In genomic region chr7:234712-235553, GRCh38 we compare ENCODE assay signal across 11 cellular contexts. TPM values are rescaled to one million over a fixed set of nuclear protein-coding genes. Genes with fewer than 3 reads are reported as not detected.
DNase-seq lines count a peak whose midpoint lies in the region; ATAC-seq and TF ChIP-seq lines count a peak whose summit lies in the region.
"Had no signal": no experiment of that assay in that cellular context is flagged by ENCODE, and none has a peak within 500 bp of the region (broad histone marks: within the 10 kb centered on the region; RNA-seq: fewer than 3 reads in every experiment).

No MANE protein-coding gene starts in this region.

- no peak for TF ChIP-seq CTCF in dorsolateral prefrontal cortex (IDR thresholded peaks at IDR 0.05 in 54 of 56, conservative IDR thresholded peaks at IDR 0.05 in 2 of 56; ENCODE audit: low read depth in 1 of 56, partially characterized antibody in 56 of 56)
- no peak for TF ChIP-seq CTCF in lower lobe of right lung (IDR thresholded peaks at IDR 0.05)

- POLR2A ChIA-PET in T-cell (lab: Charles Lee) = no interaction called here

- H3K4me1 ChIP-seq in lower lobe of right lung = peaks cover 40% of the 10 kb centered on the region
- no peaks in the 10 kb centered on the region for H3K4me1 ChIP-seq in effector memory CD4-positive, alpha-beta T cell (ENCODE audit: control insufficient read depth, insufficient read depth, low read length, poor library complexity, severe bottlenecking)

- no peaks in the 10 kb centered on the region for H3K9me3 ChIP-seq in lower lobe of right lung
- H3K9me3 ChIP-seq in effector memory CD4-positive, alpha-beta T cell (ENCODE audit: control insufficient read depth, low read length) = no peaks in the 10 kb centered on the region

- DNase-seq in HuH-7 (ENCODE audit: low spot score) = peak; percentile 71
- DNase-seq in dorsolateral prefrontal cortex = peak in 1 of 10 donors; percentile 44
- peak; percentile 78 for DNase-seq in lower lobe of right lung
- no peak for DNase-seq in effector memory CD4-positive, alpha-beta T cell
- DNase-seq in T-cell = no peak
- no peak for DNase-seq in effector CD4-positive, alpha-beta T cell
- DNase-seq: MV-4-11 had no signal

- H3K4me3 ChIP-seq in dorsolateral prefrontal cortex (peak overlapping the region in 4 of 59 donors; percentile 3 to 23 (median 8)), lower lobe of right lung (peak overlapping the region; percentile 43)
- H3K4me3 ChIP-seq in effector memory CD4-positive, alpha-beta T cell (ENCODE audit: insufficient read depth, low read depth, low read length, poor library complexity, severe bottlenecking) = no peak overlapping the region

- no peaks in the 10 kb centered on the region for H3K9me3 Mint-ChIP-seq in T-cell
- H3K9me3 Mint-ChIP-seq: nephron had no signal

- CTCF ChIA-PET in T-cell (lab: Charles Lee) = no interaction called here

- no peak overlapping the region for H3K4me3 Mint-ChIP-seq in T-cell

- H3K4me1 Mint-ChIP-seq in T-cell = no peaks in the 10 kb centered on the region

- H3K36me3 ChIP-seq in lower lobe of right lung = no peaks in the 10 kb centered on the region
- no peaks in the 10 kb centered on the region for H3K36me3 ChIP-seq in effector memory CD4-positive, alpha-beta T cell (ENCODE audit: control insufficient read depth, insufficient read depth, low read length)

- H3K27me3 Mint-ChIP-seq in T-cell = peaks cover 0 to 7% of the 10 kb centered on the region in 2 donors

- intact Hi-C loops in dorsolateral prefrontal cortex (cut with DNase I) (no loop called here), lower lobe of right lung (cut with DNase I) (no loop called here)

- no peaks in the 10 kb centered on the region for H3K36me3 Mint-ChIP-seq in T-cell

- H3K27me3 ChIP-seq in dorsolateral prefrontal cortex (no peaks in the 10 kb centered on the region), lower lobe of right lung (ENCODE audit: low read depth) (no peaks in the 10 kb centered on the region)
- no peaks in the 10 kb centered on the region for H3K27me3 ChIP-seq in effector memory CD4-positive, alpha-beta T cell (replicated peaks; ENCODE audit: control insufficient read depth, insufficient read depth, low read length, poor library complexity, severe bottlenecking)

- no peak overlapping the region for H3K27ac Mint-ChIP-seq in T-cell

- ATAC-seq in lower lobe of right lung (peak; percentile 85 to 87), HG03521 (IDR thresholded peaks at IDR 0.05; ENCODE audit: unreplicated experiment) (no peak), T-cell (replicated peaks in 1 of 4) (no peak)

- peak overlapping the region in 52 of 59 donors; percentile 7 to 89 (median 72) for H3K27ac ChIP-seq in dorsolateral prefrontal cortex
- peak overlapping the region; percentile 87 for H3K27ac ChIP-seq in lower lobe of right lung
- H3K27ac ChIP-seq in temporal lobe (ENCODE audit: low read depth, low read length) = peak overlapping the region; percentile 44
- H3K27ac ChIP-seq in effector memory CD4-positive, alpha-beta T cell (ENCODE audit: insufficient read depth, low read length, poor library complexity, severe bottlenecking) = no peak overlapping the region

RNA-seq across cellular contexts. Expression of gene FAM20C, which starts 42.6 kb away (rescaled TPM):
- total RNA-seq in dorsolateral prefrontal cortex (100 to 1,000 TPM in 6 of 120 experiments, 10 to 100 TPM in 114; 27.8 to 127 (median 45.4) TPM), lower lobe of right lung (42.9 TPM), temporal lobe (16.2 TPM), T-cell (1 to 10 TPM in 3 of 5 donors, under 1 TPM in 2; 0.18 to 2.0 (median 1.2) TPM)
- total RNA-seq: SK-MEL-5 had no signal

RNA-seq across cellular contexts. Expression of gene FOXL3, which starts 55.0 kb away (rescaled TPM):
- 1 to 10 TPM in 2 of 120 experiments, under 1 TPM in 2, not detected in 116; 0.71 to 1.1 (median 0.97) TPM for total RNA-seq in dorsolateral prefrontal cortex
- total RNA-seq in lower lobe of right lung = not detected
- not detected for total RNA-seq in temporal lobe
- total RNA-seq in T-cell = not detected
- total RNA-seq: SK-MEL-5 had no signal

Comparison
In these comparisons a context has a peak if more than half of its experiments do, and no peak if none do; other contexts are left out.
1. DNase-seq: peak in HuH-7 (single experiment) and lower lobe of right lung (single experiment); none in effector memory CD4-positive, alpha-beta T cell (0 of 3), T-cell (0 of 34) and effector CD4-positive, alpha-beta T cell (single experiment).
2. ATAC-seq: peak in lower lobe of right lung (2 of 2); none in HG03521 (single experiment) and T-cell (0 of 4).